In genomic region chr12:94140556-94140955, GRCh38 we compare ENCODE assay signal across 1 cellular context.
TF ChIP-seq lines count a peak whose summit lies in the region.

No MANE protein-coding gene starts in this region.

TF ChIP-seq in IMR-90, 13 proteins besides CTCF, POLR2A, EP300 and RAD21 (continued from another document):
- TF ChIP-seq ELK1 (IDR thresholded peaks at IDR 0.05; ENCODE audit: borderline replicate concordance, low read depth, low read length) = no peak
